In genomic region chr4:174697164-174697563, GRCh38 we compare ENCODE assay signal across 15 cellular contexts.
DNase-seq lines count a peak whose midpoint lies in the region; ATAC-seq and TF ChIP-seq lines count a peak whose summit lies in the region.
"Had no signal": no experiment of that assay in that cellular context is flagged by ENCODE, and none has a peak within 500 bp of the region (broad histone marks: within the 10 kb centered on the region; RNA-seq: fewer than 3 reads in every experiment).

No MANE protein-coding gene starts in this region.

- H3K27me3 ChIP-seq in spleen (replicated peaks in 1 of 7) = no peaks in the 10 kb centered on the region
- no peaks in the 10 kb centered on the region for H3K27me3 ChIP-seq in endodermal cell (ENCODE audit: control insufficient read depth, insufficient read depth, low read length, poor library complexity, severe bottlenecking)
- H3K27me3 ChIP-seq: hepatocyte, ovary had no signal

- H3K4me3 Mint-ChIP-seq in endodermal cell = no peak overlapping the region
- H3K4me3 Mint-ChIP-seq: activated CD8-positive, alpha-beta T cell treated with anti-CD3 and anti-CD28 coated beads for 36 hours; activated T-helper 1 cell treated with anti-CD3 and anti-CD28 coated beads, Interleukin-12 subunit alpha, Interleukin-12 subunit beta, Interleukin-2, Interleukin-4 antibody, amounts not matched to agents 30 ng/mL and 10 ng/mL and 1 ng/mL, durations not matched to agents 14 hours and 24 hours and 36 hours; stimulated activated naive CD8-positive, alpha-beta T cell treated with anti-CD3 and anti-CD28 coated beads, Interleukin-15, Interleukin-2, amounts not matched to agents 100 ng/mL and 50 ng/mL, for 24 hours had no signal

- no peak overlapping the region for H3K9ac ChIP-seq in endodermal cell (ENCODE audit: extremely low read depth, low read length, poor library complexity, severe bottlenecking)

- no peaks in the 10 kb centered on the region for H3K4me1 Mint-ChIP-seq in endodermal cell

- peak overlapping the region in 5 of 8 donors; percentile 4 to 37 (median 15) for H3K27ac ChIP-seq in spleen
- H3K27ac ChIP-seq in endodermal cell (ENCODE audit: low read depth, low read length) = no peak overlapping the region
- H3K27ac ChIP-seq: hepatocyte, ovary had no signal

- no peaks in the 10 kb centered on the region for H3K36me3 Mint-ChIP-seq in endodermal cell (ENCODE audit: low read depth)

- TF ChIP-seq CTCF in fibroblast of villous mesenchyme (IDR thresholded peaks at IDR 0.05; ENCODE audit: insufficient read depth, low read depth, low read length) (no peak), spleen (IDR thresholded peaks at IDR 0.05 in 8 of 11, conservative IDR thresholded peaks at IDR 0.05 in 3 of 11) (no peak), endodermal cell (conservative IDR thresholded peaks at IDR 0.05) (no peak)

- H3K27ac Mint-ChIP-seq in endodermal cell = no peak overlapping the region
- H3K27ac Mint-ChIP-seq: activated CD8-positive, alpha-beta T cell treated with anti-CD3 and anti-CD28 coated beads for 36 hours; activated T-helper 1 cell treated with anti-CD3 and anti-CD28 coated beads, Interleukin-12 subunit alpha, Interleukin-12 subunit beta, Interleukin-2, Interleukin-4 antibody, amounts not matched to agents 30 ng/mL and 10 ng/mL and 1 ng/mL, durations not matched to agents 14 hours and 24 hours and 36 hours; stimulated activated naive CD8-positive, alpha-beta T cell treated with anti-CD3 and anti-CD28 coated beads, Interleukin-15, Interleukin-2, amounts not matched to agents 100 ng/mL and 50 ng/mL, for 24 hours had no signal

- no peak overlapping the region for H3K4me3 ChIP-seq in fibroblast of villous mesenchyme (ENCODE audit: low read depth, low read length)
- no peak overlapping the region for H3K4me3 ChIP-seq in spleen
- no peak overlapping the region for H3K4me3 ChIP-seq in endodermal cell (ENCODE audit: low read length)
- H3K4me3 ChIP-seq: hepatocyte, ovary had no signal

- no peaks in the 10 kb centered on the region for H3K27me3 Mint-ChIP-seq in endodermal cell (ENCODE audit: insufficient read depth)
- H3K27me3 Mint-ChIP-seq: stimulated activated naive CD8-positive, alpha-beta T cell treated with anti-CD3 and anti-CD28 coated beads, Interleukin-15, Interleukin-2, amounts not matched to agents 100 ng/mL and 50 ng/mL, for 24 hours had no signal

- 19 to 42% (median 24%) methylated on average over 2 of the region's 2 CpGs for WGBS in spleen, 5 donors
- 89% methylated on average over 1 of the region's 2 CpGs; no CpG with 5 or more reads in 1 of the 2 experiments for WGBS in endodermal cell (ENCODE audit: insufficient coverage in 1 of 2, insufficient read length in 1 of 2), 2 experiments

- H3K9me3 Mint-ChIP-seq in endodermal cell = peaks cover 3% of the 10 kb centered on the region
- H3K9me3 Mint-ChIP-seq: activated CD8-positive, alpha-beta T cell treated with anti-CD3 and anti-CD28 coated beads for 36 hours; activated T-helper 1 cell treated with anti-CD3 and anti-CD28 coated beads, Interleukin-12 subunit alpha, Interleukin-12 subunit beta, Interleukin-2, Interleukin-4 antibody, amounts not matched to agents 30 ng/mL and 10 ng/mL and 1 ng/mL, durations not matched to agents 14 hours and 24 hours and 36 hours had no signal

- no peak for TF ChIP-seq POLR2A in spleen (IDR thresholded peaks at IDR 0.05)

- no peak for ATAC-seq in GM21528 (IDR thresholded peaks at IDR 0.05; ENCODE audit: low FRiP score, unreplicated experiment)
- ATAC-seq: activated CD8-positive, alpha-beta T cell treated with anti-CD3 and anti-CD28 coated beads for 36 hours had no signal

- DNase-seq in GM04504 (ENCODE audit: low read depth) (peak; percentile 34), SKM-1 (lab: John Stamatoyannopoulos, UW; ENCODE audit: unreplicated experiment) (peak; percentile 22), fibroblast of villous mesenchyme (ENCODE audit: low read depth) (peak; percentile 41), spleen (no peak), endodermal cell (no peak)
- DNase-seq in stimulated activated CD4-positive, alpha-beta T cell treated with anti-CD3 and anti-CD28 coated beads, Interleukin-4, amount 100 ng/mL, for 1 hour = no peak
- DNase-seq: activated CD8-positive, alpha-beta T cell treated with anti-CD3 and anti-CD28 coated beads for 36 hours; amniotic stem cell; C1 segment of cervical spinal cord; NCI-H1417; ovary had no signal

- H3K9me3 ChIP-seq in spleen = no peaks in the 10 kb centered on the region
- H3K9me3 ChIP-seq in endodermal cell (ENCODE audit: control insufficient read depth, low read length) = no peaks in the 10 kb centered on the region
- H3K9me3 ChIP-seq: ovary had no signal

- intact Hi-C loops in spleen (cut with DNase I; ENCODE audit: low total_unique reads) = no loop called here

- no peaks in the 10 kb centered on the region for H3K36me3 ChIP-seq in spleen
- H3K36me3 ChIP-seq in endodermal cell (ENCODE audit: control insufficient read depth, insufficient read depth, low read length) = no peaks in the 10 kb centered on the region
- H3K36me3 ChIP-seq: ovary had no signal

- H3K4me1 ChIP-seq in spleen = peaks cover 0 to 8% (median 0%) of the 10 kb centered on the region in 6 donors
- no peaks in the 10 kb centered on the region for H3K4me1 ChIP-seq in endodermal cell (ENCODE audit: control insufficient read depth, insufficient read depth, low read length)

Comparison
In these comparisons a context has a peak if more than half of its experiments do, and no peak if none do; other contexts are left out.
1. DNase-seq: peak in GM04504 (single experiment), SKM-1 (single experiment) and fibroblast of villous mesenchyme (single experiment); none in spleen (single experiment), stimulated activated CD4-positive, alpha-beta T cell treated with anti-CD3 and anti-CD28 coated beads, Interleukin-4, amount 100 ng/mL, for 1 hour (single experiment) and endodermal cell (single experiment).